ENCODE assay signal across 9 cellular contexts in genomic region chr18:33761363-33761762, GRCh38.
DNase-seq lines count a peak whose midpoint lies in the region; ATAC-seq, FAIRE-seq and TF ChIP-seq lines count a peak whose summit lies in the region.
"Had no signal": no experiment of that assay in that cellular context is flagged by ENCODE, and none has a peak within 500 bp of the region (broad histone marks: within the 10 kb centered on the region; RNA-seq: fewer than 3 reads in every experiment).

No MANE protein-coding gene starts in this region.

- H3K79me2 ChIP-seq in Loucy (ENCODE audit: insufficient read depth, low read length) (no peaks in the 10 kb centered on the region), astrocyte (ENCODE audit: insufficient read depth, low read length) (no peaks in the 10 kb centered on the region)

- H3K9me3 ChIP-seq in Loucy (ENCODE audit: insufficient read depth, low read depth, low read length) (no peaks in the 10 kb centered on the region), astrocyte (ENCODE audit: insufficient read depth, low read depth, low read length) (no peaks in the 10 kb centered on the region)

- H3K4me1 ChIP-seq in Loucy (ENCODE audit: insufficient read depth, low read length, poor library complexity, severe bottlenecking) (no peaks in the 10 kb centered on the region), astrocyte (ENCODE audit: insufficient read depth, low read length) (peaks cover 7% of the 10 kb centered on the region)

- no peaks in the 10 kb centered on the region for H3K9me2 ChIP-seq in Loucy (replicated peaks; ENCODE audit: low read depth, low read length)

- TF ChIP-seq CTCF in Loucy (conservative IDR thresholded peaks at IDR 0.05; ENCODE audit: low read length) (peak; percentile 60), astrocyte (IDR thresholded peaks at IDR 0.05; ENCODE audit: insufficient read depth, low read depth, low read length) (peak; percentile 51)

- no peak overlapping the region for H3K4me3 Mint-ChIP-seq in astrocyte (ENCODE audit: unreplicated experiment)
- H3K4me3 Mint-ChIP-seq: activated naive CD8-positive, alpha-beta T cell had no signal

- H3K4me2 ChIP-seq in Loucy (ENCODE audit: low read depth, low read length, poor library complexity, severe bottlenecking): no peak overlapping the region
- no peak overlapping the region for H3K4me2 ChIP-seq in astrocyte (ENCODE audit: low read length)

- no peak for FAIRE-seq in astrocyte (lab: Jason Lieb, UNC)
- FAIRE-seq in HTR-8/SVneo (lab: Jason Lieb, UNC): no peak

- H3K36me3 Mint-ChIP-seq in astrocyte (ENCODE audit: low read depth, unreplicated experiment): no peaks in the 10 kb centered on the region
- H3K36me3 Mint-ChIP-seq: activated naive CD8-positive, alpha-beta T cell had no signal

- DNase-seq in DMS53 (lab: John Stamatoyannopoulos, UW) (peak; percentile 70), astrocyte (ENCODE audit: low read depth) (no peak), medulla oblongata (ENCODE audit: extremely low spot score) (peak; percentile 59), NOMO-1 (lab: John Stamatoyannopoulos, UW; ENCODE audit: unreplicated experiment in 2 of 2) (no peak), HTR-8/SVneo (ENCODE audit: insufficient read length, low spot score) (no peak)

- no peaks in the 10 kb centered on the region for H3K27me3 Mint-ChIP-seq in astrocyte (ENCODE audit: low read depth, unreplicated experiment)
- H3K27me3 Mint-ChIP-seq: activated naive CD8-positive, alpha-beta T cell had no signal

- H3K27me3 ChIP-seq in Loucy (ENCODE audit: insufficient read depth, low read length, poor library complexity, severe bottlenecking) (no peaks in the 10 kb centered on the region), astrocyte (ENCODE audit: insufficient read depth, low read length) (no peaks in the 10 kb centered on the region)

- H3K9ac ChIP-seq in Loucy (ENCODE audit: low read depth, low read length, poor library complexity, severe bottlenecking) (no peak overlapping the region), astrocyte (ENCODE audit: low read length) (no peak overlapping the region)

- peaks cover 13% of the 10 kb centered on the region for H3K4me1 Mint-ChIP-seq in astrocyte (ENCODE audit: low read depth, unreplicated experiment)

- H3K4me3 ChIP-seq in Loucy (ENCODE audit: low read length, poor library complexity, severe bottlenecking) (no peak overlapping the region), astrocyte (ENCODE audit: insufficient read depth, low read depth, low read length) (no peak overlapping the region)

- H3K9me3 Mint-ChIP-seq in astrocyte (ENCODE audit: unreplicated experiment): no peaks in the 10 kb centered on the region

- H3K27ac Mint-ChIP-seq in astrocyte (ENCODE audit: unreplicated experiment): no peak overlapping the region
- H3K27ac Mint-ChIP-seq: activated naive CD8-positive, alpha-beta T cell had no signal

- H3K27ac ChIP-seq in astrocyte (ENCODE audit: low read depth, low read length): no peak overlapping the region

- H3K36me3 ChIP-seq in Loucy (ENCODE audit: insufficient read depth, low read length): no peaks in the 10 kb centered on the region
- no peaks in the 10 kb centered on the region for H3K36me3 ChIP-seq in astrocyte (ENCODE audit: insufficient read depth, low read length)

- no peak overlapping the region for H2AFZ ChIP-seq in Loucy (ENCODE audit: low read length)
- no peak overlapping the region for H2AFZ ChIP-seq in astrocyte (ENCODE audit: low read depth, low read length)

- H4K20me1 ChIP-seq in Loucy (ENCODE audit: insufficient read depth, low read length, poor library complexity, severe bottlenecking): no peaks in the 10 kb centered on the region
- H4K20me1 ChIP-seq in astrocyte (ENCODE audit: insufficient read depth, low read length): no peaks in the 10 kb centered on the region

- ATAC-seq in GM21825 (IDR thresholded peaks at IDR 0.05; ENCODE audit: unreplicated experiment): no peak
- ATAC-seq in GM21737 (IDR thresholded peaks at IDR 0.05; ENCODE audit: unreplicated experiment): no peak

- no peaks in the 10 kb centered on the region for H3F3A ChIP-seq in Loucy (ENCODE audit: low read depth)

Comparison
In these comparisons a context has a peak if more than half of its experiments do, and no peak if none do; other contexts are left out.
1. DNase-seq: peak in DMS53 (single experiment) and medulla oblongata (single experiment); none in astrocyte (single experiment), NOMO-1 (0 of 2) and HTR-8/SVneo (single experiment).